ENCODE assay signal across 1 cellular context in genomic region chr5:14806452-14806851, GRCh38.
TF ChIP-seq lines count a peak whose summit lies in the region.

No MANE protein-coding gene starts in this region.

TF ChIP-seq in liver, 16 proteins besides CTCF, POLR2A, EP300 and RAD21 (continued from another document):
- no peak for TF ChIP-seq EGR1 (IDR thresholded peaks at IDR 0.05; ENCODE audit: low read depth in 2 of 2)
